ENCODE assay signal across 1 cellular context in the genomic region with DNA sequence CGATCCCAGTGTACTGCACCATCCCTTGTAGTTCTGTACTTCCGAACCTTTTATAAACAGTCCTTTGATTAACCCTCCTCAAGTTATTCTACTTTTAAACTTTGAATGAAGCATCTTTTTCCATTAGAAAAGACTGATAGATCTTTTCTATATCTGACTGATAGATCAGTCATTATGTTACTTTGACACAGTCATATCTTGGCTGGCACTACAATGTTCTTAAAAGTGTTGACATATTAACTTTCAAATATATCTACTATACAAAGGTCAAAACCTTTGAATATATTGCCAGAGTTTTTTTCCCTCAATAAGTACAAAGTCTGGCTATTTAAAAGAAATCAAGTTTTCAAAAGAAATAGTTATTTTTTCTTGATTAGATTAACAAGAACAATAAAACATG.
TF ChIP-seq lines count a peak whose summit lies in the region.

No MANE protein-coding gene starts in this region.

TF ChIP-seq in IMR-90, 13 proteins besides CTCF, POLR2A, EP300 and RAD21:
- TF ChIP-seq MAZ (IDR thresholded peaks at IDR 0.05; ENCODE audit: borderline replicate concordance, low read depth, low read length) = no peak
- TF ChIP-seq NFE2L2 (IDR thresholded peaks at IDR 0.05; ENCODE audit: low read depth, low read length) = no peak
- no peak for TF ChIP-seq BHLHE40 (IDR thresholded peaks at IDR 0.05; ENCODE audit: low read depth, low read length)
- TF ChIP-seq CHD1 (IDR thresholded peaks at IDR 0.05; ENCODE audit: low read depth, low read length) = no peak
- TF ChIP-seq RCOR1 (IDR thresholded peaks at IDR 0.05; ENCODE audit: insufficient replicate concordance, low read length) = no peak
- no peak for TF ChIP-seq MAFK (IDR thresholded peaks at IDR 0.05; ENCODE audit: low read depth, low read length)
- no peak for TF ChIP-seq MXI1 (IDR thresholded peaks at IDR 0.05; ENCODE audit: borderline replicate concordance, low read depth, low read length)
- TF ChIP-seq CEBPB (IDR thresholded peaks at IDR 0.05; ENCODE audit: low read depth, low read length) = no peak
- TF ChIP-seq RFX5 (IDR thresholded peaks at IDR 0.05; ENCODE audit: low read depth, low read length) = no peak
